Comparison of ENCODE assay signal across 25 cellular contexts in genomic region chr2:152403395-152403794, GRCh38.
A peak's percentile ranks its signal among the peaks of the same experiment; 100 is the strongest.
DNase-seq lines count a peak whose midpoint lies in the region; ATAC-seq, FAIRE-seq and TF ChIP-seq lines count a peak whose summit lies in the region.
"Had no signal": no experiment of that assay in that cellular context is flagged by ENCODE, and none has a peak within 500 bp of the region (broad histone marks: within the 10 kb centered on the region; RNA-seq: fewer than 3 reads in every experiment).

No MANE protein-coding gene starts in this region.

- H3K4me1 ChIP-seq in HepG2 (ENCODE audit: insufficient read depth, low read length): peaks cover 83% of the 10 kb centered on the region

- H3K36me3 ChIP-seq in brain microvascular endothelial cell (replicated peaks) (no peaks in the 10 kb centered on the region), HepG2 (replicated peaks in 1 of 2; ENCODE audit: control insufficient read depth in 1 of 2, insufficient read depth in 2 of 2, low read length in 2 of 2) (no peaks in the 10 kb centered on the region)
- H3K36me3 ChIP-seq: HAP-1, pancreas, suprapubic skin had no signal

- H3K27me3 ChIP-seq in brain microvascular endothelial cell (replicated peaks) (no peaks in the 10 kb centered on the region), HepG2 (ENCODE audit: control insufficient read depth in 1 of 2, insufficient read depth in 2 of 2, low read length in 2 of 2) (no peaks in the 10 kb centered on the region)
- H3K27me3 ChIP-seq: pancreas, suprapubic skin had no signal

- ATAC-seq in HepG2 (no peak), GM18511 (IDR thresholded peaks at IDR 0.05; ENCODE audit: unreplicated experiment) (no peak), HG03520 (IDR thresholded peaks at IDR 0.05; ENCODE audit: unreplicated experiment) (no peak), HG03175 (IDR thresholded peaks at IDR 0.05; ENCODE audit: unreplicated experiment) (no peak)
- ATAC-seq: K562 had no signal

- no peak overlapping the region for H2AFZ ChIP-seq in HepG2 (ENCODE audit: low read length)

- POLR2A ChIA-PET in HepG2 (lab: Yijun Ruan, JAX): no interaction called here

- H3K9me3 ChIP-seq in HepG2 (ENCODE audit: low read length): no peaks in the 10 kb centered on the region
- H3K9me3 ChIP-seq: HAP-1, pancreas, suprapubic skin had no signal

- no peak overlapping the region for H3K4me2 ChIP-seq in HepG2 (ENCODE audit: low read depth, low read length)

- CTCF ChIA-PET in HepG2 (lab: Yijun Ruan, JAX; ENCODE audit: low intra/inter-chr PET ratio, low total read pairs): no interaction called here

- H3K4me3 ChIP-seq in brain microvascular endothelial cell (ENCODE audit: low read depth, low read length) (no peak overlapping the region), HepG2 (replicated peaks in 1 of 3; ENCODE audit: insufficient read depth in 1 of 3, low read depth in 2 of 3, low read length in 3 of 3) (no peak overlapping the region)
- H3K4me3 ChIP-seq: HAP-1, K562, pancreas, skin epidermis, suprapubic skin had no signal

- DNase-seq in NCI-H446 treated with DMSO at 0.1 percent for 48 hours (lab: John Stamatoyannopoulos, UW) (peak; percentile 13), NCI-H446 (lab: John Stamatoyannopoulos, UW) (no peak), brain microvascular endothelial cell (no peak), HepG2 (ENCODE audit: low spot score) (no peak), substantia nigra (lab: John Stamatoyannopoulos, UW) (no peak)
- DNase-seq: 8988T; activated CD4-positive, CD25-positive, alpha-beta regulatory T cell treated with anti-CD3 and anti-CD28 coated beads, Interleukin-2, amount 50 U/mL, for 72 hours; activated CD8-positive, alpha-beta memory T cell treated with anti-CD3 and anti-CD28 coated beads, Interleukin-2, amount 50 U/mL, for 48 hours; activated naive CD4-positive, alpha-beta T cell treated with Interleukin-2 at 50 U/mL for 16 hours; MV-4-11; NCI-H2081 treated with DMSO at 0.1 percent for 48 hours; NCI-H82; pancreas; stimulated activated CD4-positive, alpha-beta T cell treated with anti-CD3 and anti-CD28 coated beads, Interleukin-4, amount 100 ng/mL, for 1 hour; T1000 had no signal

- TF ChIP-seq RAD21 in HepG2 (CRISPR knock-in tag; IDR thresholded peaks at IDR 0.05): no peak

- in situ Hi-C loops in brain microvascular endothelial cell (cut with HindIII; ENCODE audit: low pct_ligation_motif_present, low sequenced_read_pairs): no loop called here
- in situ Hi-C loops in HepG2 (cut with HindIII; ENCODE audit: extremely low pct_ligation_motif_present, low pct_unique_long_range_greater_than_20kb): no loop called here

- H4K20me1 ChIP-seq in HepG2 (ENCODE audit: insufficient read depth, low read length): no peaks in the 10 kb centered on the region

- no peak for TF ChIP-seq POLR2A in HepG2 (IDR thresholded peaks at IDR 0.05; ENCODE audit: insufficient read depth in 1 of 2, low read depth in 2 of 2, low read length in 2 of 2)

- no peak for FAIRE-seq in HepG2 (lab: Jason Lieb, UNC)
- FAIRE-seq: colon, D721Med, frontal cortex, K562, pancreas had no signal

- H3K27ac ChIP-seq in brain microvascular endothelial cell: peak overlapping the region; percentile 38
- H3K27ac ChIP-seq in HepG2 (ENCODE audit: extremely low read length, insufficient read depth, low read length): no peak overlapping the region
- peak overlapping the region; percentile 8 for H3K27ac ChIP-seq in substantia nigra (ENCODE audit: low read depth, low read length, poor library complexity, severe bottlenecking)
- H3K27ac ChIP-seq: skin epidermis, suprapubic skin had no signal

- TF ChIP-seq EP300 in HepG2 (IDR thresholded peaks at IDR 0.05; ENCODE audit: low read depth in 2 of 2, low read length in 2 of 2) (no peak), HepG2 (CRISPR knock-in tag; IDR thresholded peaks at IDR 0.05; ENCODE audit: borderline replicate concordance) (no peak)

- no peak overlapping the region for H3K9ac ChIP-seq in HepG2 (ENCODE audit: insufficient read depth, low read depth, low read length)

- 93% methylated on average over 3 of the region's 3 CpGs for WGBS in HepG2 (ENCODE audit: low lambda C conversion rate)

- intact Hi-C loops in HepG2 (cut with micrococcal nuclease; ENCODE audit: unreplicated experiment): no loop called here

- no TSS peak for BruUV-seq in HepG2 (replicated peaks; lab: Mats Ljungman, UMichigan)

- TF ChIP-seq CTCF in brain microvascular endothelial cell (IDR thresholded peaks at IDR 0.05; ENCODE audit: low read depth, low read length, missing control alignments) (no peak), HepG2 (CRISPR knock-in tag; IDR thresholded peaks at IDR 0.05) (no peak)

- H3K79me2 ChIP-seq in HepG2 (ENCODE audit: insufficient read depth, low read length): peaks cover 96% of the 10 kb centered on the region

TF ChIP-seq in HepG2, 621 proteins besides CTCF, POLR2A, EP300 and RAD21:
- TF ChIP-seq JDP2 (CRISPR knock-in tag; IDR thresholded peaks at IDR 0.05; ENCODE audit: borderline replicate concordance): no peak
- TF ChIP-seq ZNF225 (CRISPR knock-in tag; IDR thresholded peaks at IDR 0.05): no peak
- TF ChIP-seq ZNF24 (IDR thresholded peaks at IDR 0.05): no peak
- TF ChIP-seq ZSCAN30 (CRISPR knock-in tag; IDR thresholded peaks at IDR 0.05): 0 out of 2 replicates have a peak, but pooled peaks have one; percentile 17
- TF ChIP-seq CSRNP1 (CRISPR knock-in tag; IDR thresholded peaks at IDR 0.05): no peak
- TF ChIP-seq SNAPC4 (CRISPR knock-in tag; IDR thresholded peaks at IDR 0.05): no peak
